Comparison of ENCODE assay signal across 8 cellular contexts in the genomic region with DNA sequence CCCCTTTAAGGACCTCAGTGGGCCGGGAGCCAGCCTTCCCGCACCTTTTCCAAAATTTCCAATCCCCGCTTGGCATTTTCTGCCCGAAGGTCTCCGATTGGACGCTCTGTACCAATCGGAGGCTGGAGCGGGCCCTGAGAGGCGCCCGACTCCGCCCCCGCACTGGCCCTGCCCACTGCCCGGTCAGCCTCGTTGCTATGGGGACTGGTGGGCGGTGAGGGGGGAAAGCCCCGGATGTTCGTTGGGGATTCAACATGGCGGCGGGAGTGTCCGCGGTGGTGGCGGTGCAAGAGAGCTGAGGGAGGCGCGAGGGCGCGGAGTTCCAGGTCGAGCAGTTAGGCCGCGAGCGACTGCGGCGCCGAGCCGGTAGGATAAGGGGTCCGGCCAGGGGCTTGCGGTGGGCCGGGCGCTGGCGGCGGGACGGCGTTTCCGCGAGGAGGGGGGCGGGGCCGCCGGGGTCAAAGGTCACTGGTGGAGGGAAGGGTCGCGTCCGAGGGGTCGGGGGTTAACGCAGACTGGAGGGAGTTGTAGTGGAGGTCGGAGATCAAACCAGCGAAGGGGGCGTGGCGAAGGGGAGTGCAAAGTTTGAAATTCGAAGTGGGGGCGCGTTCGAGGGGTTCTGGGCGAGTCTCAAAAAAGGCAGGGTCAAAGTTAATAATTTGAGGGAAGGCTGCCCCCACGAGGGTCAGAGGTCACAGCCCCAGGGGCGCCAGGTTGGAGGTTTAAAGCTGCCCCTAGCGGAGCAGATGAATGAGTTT. TPM values are rescaled to one million over a fixed set of nuclear protein-coding genes. Genes with fewer than 3 reads are reported as not detected.
DNase-seq lines count a peak whose midpoint lies in the region; ATAC-seq and TF ChIP-seq lines count a peak whose summit lies in the region.

A gene (plus strand): TSS at position 233 of the 758 bp plus-strand sequence. CDS start 43,768 bp downstream, outside the sequence.

- peak within 1 kb of the TSS; percentile 95 for H3K4me3 Mint-ChIP-seq in activated naive CD4-positive, alpha-beta T cell treated with anti-CD3 and anti-CD28 coated beads, Interleukin-2, amount 50 U/mL, for 24 hours

- H3K36me3 Mint-ChIP-seq in activated naive CD4-positive, alpha-beta T cell treated with anti-CD3 and anti-CD28 coated beads, Interleukin-2, amount 50 U/mL, for 24 hours = no peaks in the 10 kb centered on the region

- H3K27me3 Mint-ChIP-seq in activated naive CD4-positive, alpha-beta T cell treated with anti-CD3 and anti-CD28 coated beads, Interleukin-2, amount 50 U/mL, for 24 hours = no peaks in the 10 kb centered on the region

- H3K9me3 Mint-ChIP-seq in activated naive CD4-positive, alpha-beta T cell treated with anti-CD3 and anti-CD28 coated beads, Interleukin-2, amount 50 U/mL, for 24 hours = no peaks in the 10 kb centered on the region

- H3K4me1 Mint-ChIP-seq in activated naive CD4-positive, alpha-beta T cell treated with anti-CD3 and anti-CD28 coated beads, Interleukin-2, amount 50 U/mL, for 24 hours = peaks cover 54% of the 10 kb centered on the region

- H3K27ac Mint-ChIP-seq in activated naive CD4-positive, alpha-beta T cell treated with anti-CD3 and anti-CD28 coated beads, Interleukin-2, amount 50 U/mL, for 24 hours = peak within 1 kb of the TSS; percentile 98

- peak; percentile 88 for ATAC-seq in HG02571 (IDR thresholded peaks at IDR 0.05; ENCODE audit: unreplicated experiment)
- ATAC-seq in SK-N-SH treated with all-trans-retinoic acid at 6 μM for 48 hours = peak; percentile 98

- peak within 1 kb of the TSS; percentile 83 for H3K27ac ChIP-seq in temporal lobe (ENCODE audit: low read depth, low read length)

- peak; percentile 95 for DNase-seq in GM04504 (ENCODE audit: low read depth)
- DNase-seq in NCI-H1092 (lab: John Stamatoyannopoulos, UW) = peak; percentile 94
- DNase-seq in germinal center (ENCODE audit: low spot score) = peak; percentile 100
- peak; percentile 67 to 98 (median 95) for DNase-seq in nucleus accumbens (lab: John Stamatoyannopoulos, UW)

TF ChIP-seq in SK-N-SH treated with all-trans-retinoic acid at 6 μM for 48 hours, 23 proteins besides CTCF, POLR2A, EP300 and RAD21:
- no peak for TF ChIP-seq TCF4 (CRISPR knock-in tag; IDR thresholded peaks at IDR 0.05; ENCODE audit: borderline replicate concordance)
- no peak for TF ChIP-seq ZC3H10 (CRISPR knock-in tag; IDR thresholded peaks at IDR 0.05)
- TF ChIP-seq, protein P1, sequence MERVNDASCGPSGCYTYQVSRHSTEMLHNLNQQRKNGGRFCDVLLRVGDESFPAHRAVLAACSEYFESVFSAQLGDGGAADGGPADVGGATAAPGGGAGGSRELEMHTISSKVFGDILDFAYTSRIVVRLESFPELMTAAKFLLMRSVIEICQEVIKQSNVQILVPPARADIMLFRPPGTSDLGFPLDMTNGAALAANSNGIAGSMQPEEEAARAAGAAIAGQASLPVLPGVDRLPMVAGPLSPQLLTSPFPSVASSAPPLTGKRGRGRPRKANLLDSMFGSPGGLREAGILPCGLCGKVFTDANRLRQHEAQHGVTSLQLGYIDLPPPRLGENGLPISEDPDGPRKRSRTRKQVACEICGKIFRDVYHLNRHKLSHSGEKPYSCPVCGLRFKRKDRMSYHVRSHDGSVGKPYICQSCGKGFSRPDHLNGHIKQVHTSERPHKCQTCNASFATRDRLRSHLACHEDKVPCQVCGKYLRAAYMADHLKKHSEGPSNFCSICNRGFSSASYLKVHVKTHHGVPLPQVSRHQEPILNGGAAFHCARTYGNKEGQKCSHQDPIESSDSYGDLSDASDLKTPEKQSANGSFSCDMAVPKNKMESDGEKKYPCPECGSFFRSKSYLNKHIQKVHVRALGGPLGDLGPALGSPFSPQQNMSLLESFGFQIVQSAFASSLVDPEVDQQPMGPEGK (CRISPR knock-in tag; IDR thresholded peaks at IDR 0.05; ENCODE audit: borderline replicate concordance) = no peak

RNA-seq across cellular contexts. Expression of the gene that starts here (rescaled TPM):
- total RNA-seq in temporal lobe = 2.7 TPM

Comparison
In these comparisons a context has a peak if more than half of its experiments do, and no peak if none do; other contexts are left out.
1. Peak in every context shown above with its lines: DNase-seq, ATAC-seq and H3K27ac ChIP-seq.